In the genomic region with DNA sequence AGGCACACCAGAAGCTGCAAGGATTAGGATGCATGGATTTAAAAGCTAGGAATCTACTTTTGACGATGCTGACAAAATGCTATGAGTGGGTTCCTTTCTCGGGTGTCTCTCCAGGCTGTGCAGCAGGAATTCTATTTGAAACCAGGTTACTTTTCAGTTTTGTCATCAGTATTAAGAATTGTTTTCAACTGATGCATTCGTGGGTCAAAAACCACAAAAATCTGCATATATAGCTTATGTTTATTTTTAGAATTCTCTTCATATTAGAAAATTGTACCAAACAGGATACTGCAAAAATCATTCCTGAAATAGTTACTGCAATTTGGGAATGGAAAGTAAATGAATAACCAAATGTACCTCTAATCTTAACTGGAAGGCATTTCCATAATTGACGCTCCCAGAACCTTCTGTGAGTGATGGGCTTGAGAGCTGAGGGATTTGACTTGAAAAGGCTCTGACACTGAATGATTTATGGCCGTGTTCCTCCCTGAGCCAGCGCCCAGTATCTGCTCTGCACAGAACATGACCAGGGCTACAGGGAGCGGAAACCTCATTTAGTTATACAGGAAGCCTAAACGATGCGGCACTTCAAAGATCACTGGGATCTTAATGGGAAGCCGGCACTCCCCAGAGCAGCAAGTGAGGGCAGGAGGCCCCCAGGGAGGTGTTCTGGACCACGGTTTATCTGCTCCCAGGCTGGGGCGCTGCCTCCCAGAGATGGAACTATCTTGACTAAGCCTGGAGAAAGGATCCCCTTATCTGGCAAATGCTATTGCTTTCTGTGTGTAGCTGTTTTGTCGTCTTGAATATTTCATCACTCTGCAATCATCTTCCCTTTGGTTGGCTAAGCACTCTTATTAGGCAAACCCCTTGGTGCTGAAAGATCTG, we compare ENCODE assay signal across 1 cellular context.
A peak's percentile ranks its signal among the peaks of the same experiment; 100 is the strongest.
TF ChIP-seq lines count a peak whose summit lies in the region.

No MANE protein-coding gene starts in this region.

TF ChIP-seq in K562, 482 proteins besides CTCF, POLR2A, EP300 and RAD21 (continued from another document and continues in another):
- TF ChIP-seq, protein P1, sequence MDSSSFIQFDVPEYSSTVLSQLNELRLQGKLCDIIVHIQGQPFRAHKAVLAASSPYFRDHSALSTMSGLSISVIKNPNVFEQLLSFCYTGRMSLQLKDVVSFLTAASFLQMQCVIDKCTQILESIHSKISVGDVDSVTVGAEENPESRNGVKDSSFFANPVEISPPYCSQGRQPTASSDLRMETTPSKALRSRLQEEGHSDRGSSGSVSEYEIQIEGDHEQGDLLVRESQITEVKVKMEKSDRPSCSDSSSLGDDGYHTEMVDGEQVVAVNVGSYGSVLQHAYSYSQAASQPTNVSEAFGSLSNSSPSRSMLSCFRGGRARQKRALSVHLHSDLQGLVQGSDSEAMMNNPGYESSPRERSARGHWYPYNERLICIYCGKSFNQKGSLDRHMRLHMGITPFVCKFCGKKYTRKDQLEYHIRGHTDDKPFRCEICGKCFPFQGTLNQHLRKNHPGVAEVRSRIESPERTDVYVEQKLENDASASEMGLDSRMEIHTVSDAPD (CRISPR knock-in tag; IDR thresholded peaks at IDR 0.05): no peak
- TF ChIP-seq ZNF3 (CRISPR knock-in tag; IDR thresholded peaks at IDR 0.05): no peak
- TF ChIP-seq RBBP5 (IDR thresholded peaks at IDR 0.05; ENCODE audit: borderline replicate concordance, insufficient read depth, low read length, poor library complexity, severe bottlenecking): no peak
- TF ChIP-seq ZBTB17 (CRISPR knock-in tag; IDR thresholded peaks at IDR 0.05): 0 out of 2 replicates have a peak, but pooled peaks have one; percentile 26
- no peak for TF ChIP-seq POLR3A (IDR thresholded peaks at IDR 0.05; ENCODE audit: borderline replicate concordance, extremely low read depth, insufficient read depth, insufficient read length)
- peak; percentile 46; the same call in 1 of the 2 replicates for TF ChIP-seq RNF2 (IDR thresholded peaks at IDR 0.05)
- TF ChIP-seq HNRNPK (IDR thresholded peaks at IDR 0.05; ENCODE audit: low read depth, low read length, poor library complexity, severe bottlenecking): no peak
- no peak for TF ChIP-seq NEUROD1 (IDR thresholded peaks at IDR 0.05; ENCODE audit: borderline replicate concordance, low read depth, low read length, partially characterized antibody)
- TF ChIP-seq, protein P2, sequence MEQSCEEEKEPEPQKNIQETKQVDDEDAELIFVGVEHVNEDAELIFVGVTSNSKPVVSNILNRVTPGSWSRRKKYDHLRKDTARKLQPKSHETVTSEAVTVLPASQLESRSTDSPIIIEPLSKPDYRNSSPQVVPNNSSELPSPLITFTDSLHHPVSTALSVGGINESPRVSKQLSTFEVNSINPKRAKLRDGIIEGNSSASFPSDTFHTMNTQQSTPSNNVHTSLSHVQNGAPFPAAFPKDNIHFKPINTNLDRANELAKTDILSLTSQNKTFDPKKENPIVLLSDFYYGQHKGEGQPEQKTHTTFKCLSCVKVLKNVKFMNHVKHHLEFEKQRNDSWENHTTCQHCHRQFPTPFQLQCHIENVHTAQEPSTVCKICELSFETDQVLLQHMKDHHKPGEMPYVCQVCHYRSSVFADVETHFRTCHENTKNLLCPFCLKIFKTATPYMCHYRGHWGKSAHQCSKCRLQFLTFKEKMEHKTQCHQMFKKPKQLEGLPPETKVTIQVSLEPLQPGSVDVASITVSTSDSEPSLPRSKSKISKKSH (CRISPR knock-in tag; IDR thresholded peaks at IDR 0.05): no peak
- no peak for TF ChIP-seq ESRRA (IDR thresholded peaks at IDR 0.05; ENCODE audit: borderline replicate concordance, low read depth)
- TF ChIP-seq, protein P3, sequence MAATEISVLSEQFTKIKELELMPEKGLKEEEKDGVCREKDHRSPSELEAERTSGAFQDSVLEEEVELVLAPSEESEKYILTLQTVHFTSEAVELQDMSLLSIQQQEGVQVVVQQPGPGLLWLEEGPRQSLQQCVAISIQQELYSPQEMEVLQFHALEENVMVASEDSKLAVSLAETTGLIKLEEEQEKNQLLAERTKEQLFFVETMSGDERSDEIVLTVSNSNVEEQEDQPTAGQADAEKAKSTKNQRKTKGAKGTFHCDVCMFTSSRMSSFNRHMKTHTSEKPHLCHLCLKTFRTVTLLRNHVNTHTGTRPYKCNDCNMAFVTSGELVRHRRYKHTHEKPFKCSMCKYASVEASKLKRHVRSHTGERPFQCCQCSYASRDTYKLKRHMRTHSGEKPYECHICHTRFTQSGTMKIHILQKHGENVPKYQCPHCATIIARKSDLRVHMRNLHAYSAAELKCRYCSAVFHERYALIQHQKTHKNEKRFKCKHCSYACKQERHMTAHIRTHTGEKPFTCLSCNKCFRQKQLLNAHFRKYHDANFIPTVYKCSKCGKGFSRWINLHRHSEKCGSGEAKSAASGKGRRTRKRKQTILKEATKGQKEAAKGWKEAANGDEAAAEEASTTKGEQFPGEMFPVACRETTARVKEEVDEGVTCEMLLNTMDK (IDR thresholded peaks at IDR 0.05; ENCODE audit: borderline replicate concordance, insufficient read depth, low read depth, low read length, poor library complexity, severe bottlenecking): no peak
- TF ChIP-seq CCNT2 (IDR thresholded peaks at IDR 0.05; ENCODE audit: borderline replicate concordance, extremely low read depth, insufficient read length, low read depth, low read length): peak; percentile 40
- TF ChIP-seq, protein P4, sequence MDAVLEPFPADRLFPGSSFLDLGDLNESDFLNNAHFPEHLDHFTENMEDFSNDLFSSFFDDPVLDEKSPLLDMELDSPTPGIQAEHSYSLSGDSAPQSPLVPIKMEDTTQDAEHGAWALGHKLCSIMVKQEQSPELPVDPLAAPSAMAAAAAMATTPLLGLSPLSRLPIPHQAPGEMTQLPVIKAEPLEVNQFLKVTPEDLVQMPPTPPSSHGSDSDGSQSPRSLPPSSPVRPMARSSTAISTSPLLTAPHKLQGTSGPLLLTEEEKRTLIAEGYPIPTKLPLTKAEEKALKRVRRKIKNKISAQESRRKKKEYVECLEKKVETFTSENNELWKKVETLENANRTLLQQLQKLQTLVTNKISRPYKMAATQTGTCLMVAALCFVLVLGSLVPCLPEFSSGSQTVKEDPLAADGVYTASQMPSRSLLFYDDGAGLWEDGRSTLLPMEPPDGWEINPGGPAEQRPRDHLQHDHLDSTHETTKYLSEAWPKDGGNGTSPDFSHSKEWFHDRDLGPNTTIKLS (IDR thresholded peaks at IDR 0.05; ENCODE audit: borderline replicate concordance, low read depth): no peak
- peak; percentile 22 for TF ChIP-seq TAF1 (IDR thresholded peaks at IDR 0.05; ENCODE audit: control insufficient read depth, extremely low read depth, insufficient read depth, low read length, severe bottlenecking)
- peak; percentile 89 for TF ChIP-seq TAL1 (IDR thresholded peaks at IDR 0.05)
- no peak for TF ChIP-seq PYGO2 (tag; IDR thresholded peaks at IDR 0.05)
- no peak for TF ChIP-seq PHF21A (IDR thresholded peaks at IDR 0.05; ENCODE audit: borderline replicate concordance, low read depth)
- TF ChIP-seq ETV1 (tag; conservative IDR thresholded peaks at IDR 0.05; ENCODE audit: low read depth): peak; percentile 60
- TF ChIP-seq, protein P5, sequence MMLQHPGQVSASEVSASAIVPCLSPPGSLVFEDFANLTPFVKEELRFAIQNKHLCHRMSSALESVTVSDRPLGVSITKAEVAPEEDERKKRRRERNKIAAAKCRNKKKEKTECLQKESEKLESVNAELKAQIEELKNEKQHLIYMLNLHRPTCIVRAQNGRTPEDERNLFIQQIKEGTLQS (IDR thresholded peaks at IDR 0.05): peak; percentile 84
- TF ChIP-seq, protein P5 (CRISPR knock-in tag; conservative IDR thresholded peaks at IDR 0.05): no peak
- TF ChIP-seq TCF3 (CRISPR knock-in tag; IDR thresholded peaks at IDR 0.05): peak; percentile 89
- no peak for TF ChIP-seq MAFG (tag; conservative IDR thresholded peaks at IDR 0.05)
- TF ChIP-seq RBM22 (IDR thresholded peaks at IDR 0.05; ENCODE audit: low read depth, low read length, poor library complexity, severe bottlenecking): no peak
- no peak for TF ChIP-seq SIRT6 (IDR thresholded peaks at IDR 0.05; ENCODE audit: low read depth, low read length)
- TF ChIP-seq, protein P6, sequence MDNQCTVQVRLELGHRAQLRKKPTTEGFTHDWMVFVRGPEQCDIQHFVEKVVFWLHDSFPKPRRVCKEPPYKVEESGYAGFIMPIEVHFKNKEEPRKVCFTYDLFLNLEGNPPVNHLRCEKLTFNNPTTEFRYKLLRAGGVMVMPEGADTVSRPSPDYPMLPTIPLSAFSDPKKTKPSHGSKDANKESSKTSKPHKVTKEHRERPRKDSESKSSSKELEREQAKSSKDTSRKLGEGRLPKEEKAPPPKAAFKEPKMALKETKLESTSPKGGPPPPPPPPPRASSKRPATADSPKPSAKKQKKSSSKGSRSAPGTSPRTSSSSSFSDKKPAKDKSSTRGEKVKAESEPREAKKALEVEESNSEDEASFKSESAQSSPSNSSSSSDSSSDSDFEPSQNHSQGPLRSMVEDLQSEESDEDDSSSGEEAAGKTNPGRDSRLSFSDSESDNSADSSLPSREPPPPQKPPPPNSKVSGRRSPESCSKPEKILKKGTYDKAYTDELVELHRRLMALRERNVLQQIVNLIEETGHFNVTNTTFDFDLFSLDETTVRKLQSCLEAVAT (IDR thresholded peaks at IDR 0.05): no peak
- TF ChIP-seq, protein P7, sequence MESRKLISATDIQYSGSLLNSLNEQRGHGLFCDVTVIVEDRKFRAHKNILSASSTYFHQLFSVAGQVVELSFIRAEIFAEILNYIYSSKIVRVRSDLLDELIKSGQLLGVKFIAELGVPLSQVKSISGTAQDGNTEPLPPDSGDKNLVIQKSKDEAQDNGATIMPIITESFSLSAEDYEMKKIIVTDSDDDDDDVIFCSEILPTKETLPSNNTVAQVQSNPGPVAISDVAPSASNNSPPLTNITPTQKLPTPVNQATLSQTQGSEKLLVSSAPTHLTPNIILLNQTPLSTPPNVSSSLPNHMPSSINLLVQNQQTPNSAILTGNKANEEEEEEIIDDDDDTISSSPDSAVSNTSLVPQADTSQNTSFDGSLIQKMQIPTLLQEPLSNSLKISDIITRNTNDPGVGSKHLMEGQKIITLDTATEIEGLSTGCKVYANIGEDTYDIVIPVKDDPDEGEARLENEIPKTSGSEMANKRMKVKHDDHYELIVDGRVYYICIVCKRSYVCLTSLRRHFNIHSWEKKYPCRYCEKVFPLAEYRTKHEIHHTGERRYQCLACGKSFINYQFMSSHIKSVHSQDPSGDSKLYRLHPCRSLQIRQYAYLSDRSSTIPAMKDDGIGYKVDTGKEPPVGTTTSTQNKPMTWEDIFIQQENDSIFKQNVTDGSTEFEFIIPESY (CRISPR knock-in tag; IDR thresholded peaks at IDR 0.05): no peak
- no peak for TF ChIP-seq RFX5 (IDR thresholded peaks at IDR 0.05; ENCODE audit: low read depth, low read length)
- TF ChIP-seq RBFOX2 (IDR thresholded peaks at IDR 0.05; ENCODE audit: low read depth, low read length): no peak
- no peak for TF ChIP-seq CHCHD3 (CRISPR knock-in tag; IDR thresholded peaks at IDR 0.05)
- no peak for TF ChIP-seq NCOA6 (IDR thresholded peaks at IDR 0.05)
- TF ChIP-seq SAFB2 (IDR thresholded peaks at IDR 0.05; ENCODE audit: borderline replicate concordance, low read depth, low read length, severe bottlenecking): no peak
- TF ChIP-seq NBN (IDR thresholded peaks at IDR 0.05; ENCODE audit: low read depth): peak; percentile 52; the same call in 1 of the 2 replicates
- no peak for TF ChIP-seq ZNF347 (CRISPR knock-in tag; IDR thresholded peaks at IDR 0.05; ENCODE audit: low read depth)
- no peak for TF ChIP-seq ADNP (tag; IDR thresholded peaks at IDR 0.05)
- TF ChIP-seq ZKSCAN8 (CRISPR knock-in tag; IDR thresholded peaks at IDR 0.05): peak; percentile 75; the same call in 1 of the 2 replicates
- no peak for TF ChIP-seq ZNF282 (CRISPR knock-in tag; IDR thresholded peaks at IDR 0.05)
- no peak for TF ChIP-seq POLR2B (IDR thresholded peaks at IDR 0.05; ENCODE audit: low read depth, partially characterized antibody)
- no peak for TF ChIP-seq GTF2E2 (tag; IDR thresholded peaks at IDR 0.05)
- TF ChIP-seq PHF20 (IDR thresholded peaks at IDR 0.05; ENCODE audit: partially characterized antibody): no peak
- TF ChIP-seq ZNF239 (CRISPR knock-in tag; IDR thresholded peaks at IDR 0.05): no peak
- no peak for TF ChIP-seq PHB (CRISPR knock-in tag; IDR thresholded peaks at IDR 0.05)
- TF ChIP-seq NR2C2 (CRISPR knock-in tag; IDR thresholded peaks at IDR 0.05): no peak
- no peak for TF ChIP-seq NR2C2 (tag; IDR thresholded peaks at IDR 0.05)
- TF ChIP-seq HDAC3 (IDR thresholded peaks at IDR 0.05; ENCODE audit: borderline replicate concordance, partially characterized antibody): peak; percentile 65
- no peak for TF ChIP-seq NR2F6 (CRISPR knock-in tag; IDR thresholded peaks at IDR 0.05)
